In the genomic region with DNA sequence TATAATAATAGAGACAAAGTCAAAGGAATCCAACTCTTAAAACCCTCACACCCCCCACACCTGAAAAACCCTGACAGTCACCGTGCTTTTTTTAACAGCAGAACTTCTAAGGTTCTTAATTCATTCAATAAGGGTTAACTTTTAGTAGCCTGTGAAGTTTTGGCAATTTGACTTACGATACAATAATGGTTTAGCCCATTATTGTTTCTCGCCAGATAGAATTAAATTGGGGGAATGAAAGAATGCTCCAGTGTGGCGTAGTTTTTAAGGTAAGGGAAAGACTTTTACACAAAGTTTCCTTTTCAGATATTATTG, we compare ENCODE assay signal across 8 cellular contexts. TPM values are rescaled to one million over a fixed set of nuclear protein-coding genes. Genes with fewer than 3 reads are reported as not detected.
DNase-seq lines count a peak whose midpoint lies in the region; ATAC-seq and TF ChIP-seq lines count a peak whose summit lies in the region.

No MANE protein-coding gene starts in this region.

- H3K4me3 ChIP-seq in heart right ventricle: peak overlapping the region; percentile 62 to 97 (median 83)
- peak overlapping the region; percentile 64 to 74 (median 68) for H3K4me3 ChIP-seq in right lobe of liver
- peak overlapping the region; percentile 90 to 91 for H3K4me3 ChIP-seq in vagina

- H3K27me3 ChIP-seq in heart right ventricle (peaks cover 0 to 9% (median 0%) of the 10 kb centered on the region in 7 donors), right lobe of liver (no peaks in the 10 kb centered on the region), vagina (no peaks in the 10 kb centered on the region)

- TF ChIP-seq CTCF in heart right ventricle (IDR thresholded peaks at IDR 0.05) (no peak), right lobe of liver (IDR thresholded peaks at IDR 0.05) (no peak), vagina (IDR thresholded peaks at IDR 0.05) (no peak)

- peak in 1 of 8 donors; percentile 19 for ATAC-seq in heart right ventricle
- ATAC-seq in left ventricle myocardium superior: no peak
- peak; percentile 12 for ATAC-seq in activated naive CD8-positive, alpha-beta T cell treated with anti-CD3 and anti-CD28 coated beads, Interleukin-2, amount 10 ng/mL, durations not matched to agents 7 days and 5 days (ENCODE audit: low read depth)
- peak in 3 of 4 donors; percentile 3 to 49 (median 9) for ATAC-seq in right lobe of liver
- no peak for ATAC-seq in HG03196 (IDR thresholded peaks at IDR 0.05; ENCODE audit: unreplicated experiment)

- peaks cover 0 to 28% (median 7%) of the 10 kb centered on the region in 9 donors for H3K36me3 ChIP-seq in heart right ventricle
- H3K36me3 ChIP-seq in right lobe of liver: peaks cover 0 to 5% (median 0%) of the 10 kb centered on the region in 4 donors
- H3K36me3 ChIP-seq in vagina: peaks cover 0 to 7% of the 10 kb centered on the region in 2 donors

- no peaks in the 10 kb centered on the region for H3K27me3 Mint-ChIP-seq in activated naive CD8-positive, alpha-beta T cell treated with anti-CD3 and anti-CD28 coated beads, Interleukin-2, amount 10 ng/mL, durations not matched to agents 7 days and 5 days

- TF ChIP-seq POLR2A in right lobe of liver (IDR thresholded peaks at IDR 0.05) (no peak), vagina (IDR thresholded peaks at IDR 0.05) (no peak)

- H3K27ac ChIP-seq in heart right ventricle: peak overlapping the region in 9 of 10 donors; percentile 79 to 95 (median 88)
- peak overlapping the region; percentile 76 to 80 (median 79) for H3K27ac ChIP-seq in right lobe of liver
- H3K27ac ChIP-seq in vagina: peak overlapping the region; percentile 90

- H3K9me3 Mint-ChIP-seq in activated naive CD8-positive, alpha-beta T cell treated with anti-CD3 and anti-CD28 coated beads, Interleukin-2, amount 10 ng/mL, durations not matched to agents 7 days and 5 days: no peaks in the 10 kb centered on the region

- H3K36me3 Mint-ChIP-seq in activated naive CD8-positive, alpha-beta T cell treated with anti-CD3 and anti-CD28 coated beads, Interleukin-2, amount 10 ng/mL, durations not matched to agents 7 days and 5 days: peaks cover 17% of the 10 kb centered on the region

- peak overlapping the region; percentile 99 for H3K4me3 Mint-ChIP-seq in activated naive CD8-positive, alpha-beta T cell treated with anti-CD3 and anti-CD28 coated beads, Interleukin-2, amount 10 ng/mL, durations not matched to agents 7 days and 5 days

- peaks cover 0 to 24% (median 14%) of the 10 kb centered on the region in 9 donors for H3K4me1 ChIP-seq in heart right ventricle
- H3K4me1 ChIP-seq in right lobe of liver: peaks cover 0 to 15% (median 0%) of the 10 kb centered on the region in 4 donors
- peaks cover 18% of the 10 kb centered on the region for H3K4me1 ChIP-seq in vagina

- H3K9me3 ChIP-seq in heart right ventricle (no peaks in the 10 kb centered on the region), right lobe of liver (no peaks in the 10 kb centered on the region), vagina (no peaks in the 10 kb centered on the region)

- WGBS in heart right ventricle, 2 donors: 32 to 34% methylated on average over 4 of the region's 4 CpGs
- WGBS in right lobe of liver (ENCODE audit: insufficient coverage, low coverage, low lambda C conversion rate, missing lambda C conversion rate): 18% methylated on average over 4 of the region's 4 CpGs

- H3K4me1 Mint-ChIP-seq in activated naive CD8-positive, alpha-beta T cell treated with anti-CD3 and anti-CD28 coated beads, Interleukin-2, amount 10 ng/mL, durations not matched to agents 7 days and 5 days: peaks cover 33% of the 10 kb centered on the region

- DNase-seq in heart right ventricle (no peak), left ventricle myocardium superior (no peak), right lobe of liver (no peak), vagina (ENCODE audit: extremely low spot score in 2 of 2) (no peak), SKM-1 treated with dmso at 0.1 percent for 144 hours (lab: John Stamatoyannopoulos, UW; ENCODE audit: unreplicated experiment) (no peak), glomerular visceral epithelial cell (ENCODE audit: extremely low spot score) (no peak)
- DNase-seq in activated naive CD8-positive, alpha-beta T cell treated with anti-CD3 and anti-CD28 coated beads, Interleukin-2, amount 10 ng/mL, durations not matched to agents 7 days and 5 days: no peak

- POLR2A ChIA-PET in activated naive CD8-positive, alpha-beta T cell treated with anti-CD3 and anti-CD28 coated beads, Interleukin-2, amount 10 ng/mL, durations not matched to agents 7 days and 5 days (lab: Charles Lee): interaction anchor here (0.6 to 2.5 kb wide), 4 partner anchors 10 to 557 kb away, joined by 3 to 8 read pairs (median 4); a partner anchor contains a TSS

- intact Hi-C loops in heart right ventricle (cut with DNase I) (loop anchor here in 8 of 10 donors (5.0 to 10.0 kb wide), 6 partner anchors 61 to 141 kb away; a partner anchor contains a TSS), left ventricle myocardium superior (cut with micrococcal nuclease) (no loop called here), right lobe of liver (cut with DNase I) (no loop called here), vagina (cut with DNase I) (no loop called here)

- peak overlapping the region; percentile 99 for H3K27ac Mint-ChIP-seq in activated naive CD8-positive, alpha-beta T cell treated with anti-CD3 and anti-CD28 coated beads, Interleukin-2, amount 10 ng/mL, durations not matched to agents 7 days and 5 days

RNA-seq across cellular contexts. Expression of a gene that starts 0.6 kb away (rescaled TPM):
- total RNA-seq in heart right ventricle: 10 to 100 TPM; 10.9 to 17.1 (median 13.4) TPM
- polyA plus RNA-seq in heart right ventricle: 10 to 100 TPM; 14.6 to 15.1 TPM
- 11.5 TPM for total RNA-seq in left ventricle myocardium superior
- 10 to 100 TPM; 40.0 to 41.5 TPM for total RNA-seq in activated naive CD8-positive, alpha-beta T cell treated with anti-CD3 and anti-CD28 coated beads, Interleukin-2, amount 10 ng/mL, durations not matched to agents 7 days and 5 days
- total RNA-seq in right lobe of liver: 10 to 100 TPM in 1 of 6 experiments, 1 to 10 TPM in 5; 6.6 to 11.8 (median 9.6) TPM
- total RNA-seq in vagina: 7.9 TPM

RNA-seq across cellular contexts. Expression of a gene that starts 59.8 kb away (rescaled TPM):
- total RNA-seq in heart right ventricle (1 to 10 TPM in 1 of 10 donors, under 1 TPM in 2, not detected in 7; 0.15 to 1.2 (median 0.15) TPM), left ventricle myocardium superior (not detected), right lobe of liver (not detected), vagina (6.4 TPM)
- polyA plus RNA-seq in heart right ventricle: under 1 TPM in 1 of 2 donors, not detected in 1; 0.01 TPM
- total RNA-seq in activated naive CD8-positive, alpha-beta T cell treated with anti-CD3 and anti-CD28 coated beads, Interleukin-2, amount 10 ng/mL, durations not matched to agents 7 days and 5 days: 1 to 10 TPM; 3.1 TPM

Comparison
In these comparisons a context has a peak if more than half of its experiments do, and no peak if none do; other contexts are left out.
1. intact Hi-C loops: an anchor here in heart right ventricle (5.0 to 10.0 kb wide); none called in left ventricle myocardium superior, right lobe of liver and vagina.
2. ATAC-seq: peak in activated naive CD8-positive, alpha-beta T cell treated with anti-CD3 and anti-CD28 coated beads, Interleukin-2, amount 10 ng/mL, durations not matched to agents 7 days and 5 days (single experiment) and right lobe of liver (3 of 4); none in left ventricle myocardium superior (single experiment) and HG03196 (single experiment).
3. Peak in every context shown above with its lines, with median percentiles within 50 percentile points of each other: H3K27ac ChIP-seq and H3K4me3 ChIP-seq.